ENCODE assay signal across 8 cellular contexts in genomic region chr16:528111-529011, GRCh38. TPM values are rescaled to one million over a fixed set of nuclear protein-coding genes. Genes with fewer than 3 reads are reported as not detected.
DNase-seq lines count a peak whose midpoint lies in the region; ATAC-seq, FAIRE-seq and TF ChIP-seq lines count a peak whose summit lies in the region.

No MANE protein-coding gene starts in this region.

- DNase-seq in GM06990 (ENCODE audit: extremely low read depth, insufficient read length) (peak; percentile 50), keratinocyte (ENCODE audit: low read depth, low spot score) (no peak), COLO829 (ENCODE audit: low spot score) (no peak)
- DNase-seq in stimulated activated CD4-positive, alpha-beta T cell treated with anti-CD3 and anti-CD28 coated beads, Interleukin-2, amount 100 ng/mL, for 48 hours = peak; percentile 25 to 35

- H4K20me1 ChIP-seq in keratinocyte (ENCODE audit: control insufficient read depth, extremely low read depth, insufficient read depth, low read length) = peaks cover 27% of the 10 kb centered on the region

- H3K4me3 ChIP-seq in GM06990 (replicated peaks; ENCODE audit: low read depth, low read length) (peak overlapping the region; percentile 85), keratinocyte (ENCODE audit: control insufficient read depth in 2 of 3, extremely low read depth in 1 of 3, insufficient read depth in 2 of 3, low read depth in 1 of 3, low read length in 3 of 3) (peak overlapping the region; percentile 87 to 95 (median 90))

- ATAC-seq in HG02678 (IDR thresholded peaks at IDR 0.05; ENCODE audit: unreplicated experiment) (peak; percentile 5), HG02938 (IDR thresholded peaks at IDR 0.05; ENCODE audit: unreplicated experiment) (no peak)

- H3K4me1 ChIP-seq in keratinocyte (ENCODE audit: control insufficient read depth, extremely low read depth, insufficient read depth, low read length) = peaks cover 29% of the 10 kb centered on the region

- dilution Hi-C loops in keratinocyte (cut with MboI; ENCODE audit: extremely low pct_ligation_motif_present, low sequenced_read_pairs) = no loop called here

- H3K9me3 ChIP-seq in keratinocyte (ENCODE audit: control insufficient read depth, low read depth, low read length) = no peaks in the 10 kb centered on the region

- no peak for TF ChIP-seq CTCF in GM06990 (IDR thresholded peaks at IDR 0.05; ENCODE audit: insufficient read depth, low read length, poor library complexity, severe bottlenecking)
- TF ChIP-seq CTCF in keratinocyte (optimal IDR thresholded peaks at IDR 0.05 in 1 of 3, IDR thresholded peaks at IDR 0.05 in 1 of 3, conservative IDR thresholded peaks at IDR 0.05 in 1 of 3; ENCODE audit: extremely low read depth in 1 of 3, insufficient read depth in 2 of 3, low read length in 3 of 3) = no peak

- FAIRE-seq in keratinocyte (lab: Jason Lieb, UNC) = peak; percentile 73

- peaks cover 74% of the 10 kb centered on the region for H3K79me2 ChIP-seq in keratinocyte (ENCODE audit: control insufficient read depth, insufficient read depth, low read length)

- 0 to 2% (median 2%) methylated on average over 38 to 55 of the region's 55 CpGs for WGBS in adipose tissue, 3 donors

- H3K27me3 ChIP-seq in GM06990 (replicated peaks; ENCODE audit: control insufficient read depth, insufficient read depth, low read length) = no peaks in the 10 kb centered on the region
- H3K27me3 ChIP-seq in keratinocyte (ENCODE audit: control insufficient read depth, extremely low read depth, insufficient read depth, low read length) = no peaks in the 10 kb centered on the region

- peak overlapping the region; percentile 89 for H3K9ac ChIP-seq in keratinocyte (ENCODE audit: control insufficient read depth, extremely low read depth, insufficient read depth, low read length)

- H3K9me1 ChIP-seq in keratinocyte (ENCODE audit: control insufficient read depth, extremely low read depth, insufficient read depth, low read length) = peaks cover 4% of the 10 kb centered on the region

- peak overlapping the region; percentile 7 for H3K27ac ChIP-seq in adipose tissue (ENCODE audit: low read depth, low read length)
- peak overlapping the region; percentile 83 for H3K27ac ChIP-seq in keratinocyte (ENCODE audit: control insufficient read depth, insufficient read depth, low read length)

- no peak overlapping the region for H2AFZ ChIP-seq in keratinocyte (ENCODE audit: control insufficient read depth, low read length)

- H3K36me3 ChIP-seq in GM06990 (ENCODE audit: control insufficient read depth, insufficient read depth, low read length) = peaks cover 3% of the 10 kb centered on the region
- H3K36me3 ChIP-seq in keratinocyte (ENCODE audit: control insufficient read depth in 2 of 2, extremely low read depth in 1 of 2, insufficient read depth in 2 of 2, low read length in 2 of 2) = peaks cover 0 to 8% of the 10 kb centered on the region in 2 experiments

- peak overlapping the region; percentile 91 for H3K4me2 ChIP-seq in keratinocyte (ENCODE audit: control insufficient read depth, extremely low read depth, insufficient read depth, low read depth, low read length)

TF ChIP-seq in PFSK-1, 5 proteins besides CTCF, POLR2A, EP300 and RAD21:
- TF ChIP-seq FOXP2 (optimal IDR thresholded peaks at IDR 0.05; ENCODE audit: borderline replicate concordance, extremely low read depth, extremely low read length, insufficient read depth) = no peak
- TF ChIP-seq, protein P1, sequence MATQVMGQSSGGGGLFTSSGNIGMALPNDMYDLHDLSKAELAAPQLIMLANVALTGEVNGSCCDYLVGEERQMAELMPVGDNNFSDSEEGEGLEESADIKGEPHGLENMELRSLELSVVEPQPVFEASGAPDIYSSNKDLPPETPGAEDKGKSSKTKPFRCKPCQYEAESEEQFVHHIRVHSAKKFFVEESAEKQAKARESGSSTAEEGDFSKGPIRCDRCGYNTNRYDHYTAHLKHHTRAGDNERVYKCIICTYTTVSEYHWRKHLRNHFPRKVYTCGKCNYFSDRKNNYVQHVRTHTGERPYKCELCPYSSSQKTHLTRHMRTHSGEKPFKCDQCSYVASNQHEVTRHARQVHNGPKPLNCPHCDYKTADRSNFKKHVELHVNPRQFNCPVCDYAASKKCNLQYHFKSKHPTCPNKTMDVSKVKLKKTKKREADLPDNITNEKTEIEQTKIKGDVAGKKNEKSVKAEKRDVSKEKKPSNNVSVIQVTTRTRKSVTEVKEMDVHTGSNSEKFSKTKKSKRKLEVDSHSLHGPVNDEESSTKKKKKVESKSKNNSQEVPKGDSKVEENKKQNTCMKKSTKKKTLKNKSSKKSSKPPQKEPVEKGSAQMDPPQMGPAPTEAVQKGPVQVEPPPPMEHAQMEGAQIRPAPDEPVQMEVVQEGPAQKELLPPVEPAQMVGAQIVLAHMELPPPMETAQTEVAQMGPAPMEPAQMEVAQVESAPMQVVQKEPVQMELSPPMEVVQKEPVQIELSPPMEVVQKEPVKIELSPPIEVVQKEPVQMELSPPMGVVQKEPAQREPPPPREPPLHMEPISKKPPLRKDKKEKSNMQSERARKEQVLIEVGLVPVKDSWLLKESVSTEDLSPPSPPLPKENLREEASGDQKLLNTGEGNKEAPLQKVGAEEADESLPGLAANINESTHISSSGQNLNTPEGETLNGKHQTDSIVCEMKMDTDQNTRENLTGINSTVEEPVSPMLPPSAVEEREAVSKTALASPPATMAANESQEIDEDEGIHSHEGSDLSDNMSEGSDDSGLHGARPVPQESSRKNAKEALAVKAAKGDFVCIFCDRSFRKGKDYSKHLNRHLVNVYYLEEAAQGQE (IDR thresholded peaks at IDR 0.05; ENCODE audit: insufficient read depth in 1 of 2, low read depth in 2 of 2, low read length in 2 of 2) = 0 out of 4 replicates have a peak, but pooled peaks of 1 of the 2 experiments have one; percentile 7
- TF ChIP-seq TAF1 (IDR thresholded peaks at IDR 0.05; ENCODE audit: borderline replicate concordance, insufficient read depth, low read length) = 0 out of 2 replicates have a peak, but pooled peaks have one; percentile 50
- TF ChIP-seq POLR2AphosphoS5 (IDR thresholded peaks at IDR 0.05; ENCODE audit: low read depth, low read length) = no peak
- peak; percentile 67; the same call in 1 of the 2 replicates for TF ChIP-seq SIN3A (IDR thresholded peaks at IDR 0.05; ENCODE audit: borderline replicate concordance, insufficient read depth, low read length)

RNA-seq across cellular contexts. Expression of gene CAPN15, which starts 0.8 kb away (rescaled TPM):
- 125 TPM for polyA plus RNA-seq in PFSK-1 (2012; ENCODE audit: insufficient read length, low read depth)
- polyA plus RNA-seq in adipose tissue = 10 to 100 TPM; 20.4 to 31.4 (median 30.6) TPM
- polyA plus RNA-seq in keratinocyte = 7.9 to 15.1 TPM (median 10.7 TPM) in 3 replicates
- 1.9 TPM for polyA plus RNA-seq in keratinocyte (2011; ENCODE audit: low read depth)
- 4.6 and 13.9 TPM in 2 replicates for polyA plus RNA-seq in keratinocyte (2011; cell fraction: cytosol; rRNA removed)
- 22.8 and 35.0 TPM in 2 replicates for polyA plus RNA-seq in keratinocyte (2011; cell fraction: nucleus; rRNA removed)
- 11.5 and 25.5 TPM in 2 replicates for polyA plus RNA-seq in keratinocyte (2012; ENCODE audit: low replicate concordance)
- polyA minus RNA-seq in keratinocyte = 12.1 to 20.5 TPM (median 13.6 TPM) in 3 replicates
- 116 TPM for polyA minus RNA-seq in keratinocyte (2011; cell fraction: cytosol; rRNA and poly(A)+ RNA removed)
- 25.5 and 35.6 TPM in 2 replicates for polyA minus RNA-seq in keratinocyte (2011; cell fraction: nucleus; rRNA and poly(A)+ RNA removed)

RNA-seq across cellular contexts. Expression of gene PRR35, which starts 31.8 kb away (rescaled TPM):
- not detected for polyA plus RNA-seq in PFSK-1 (2012; ENCODE audit: insufficient read length, low read depth)
- polyA plus RNA-seq in adipose tissue (under 1 TPM in 1 of 3 donors, not detected in 2; 0.20 TPM), keratinocyte (not detected in 3 replicates)
- polyA plus RNA-seq in keratinocyte (2011; ENCODE audit: low read depth) = not detected
- polyA plus RNA-seq in keratinocyte (2011; cell fraction: cytosol; rRNA removed) = not detected in 2 replicates
- not detected in 2 replicates for polyA plus RNA-seq in keratinocyte (2011; cell fraction: nucleus; rRNA removed)
- polyA plus RNA-seq in keratinocyte (2012; ENCODE audit: low replicate concordance) = not detected in 2 replicates
- polyA minus RNA-seq in keratinocyte = not detected in 3 replicates
- polyA minus RNA-seq in keratinocyte (2011; cell fraction: cytosol; rRNA and poly(A)+ RNA removed) = not detected
- polyA minus RNA-seq in keratinocyte (2011; cell fraction: nucleus; rRNA and poly(A)+ RNA removed) = not detected in 2 replicates

RNA-seq across cellular contexts. Expression of gene NHLRC4, which starts 38.4 kb away (rescaled TPM):
- polyA plus RNA-seq in PFSK-1 (2012; ENCODE audit: insufficient read length, low read depth) = 0.51 TPM
- polyA plus RNA-seq in adipose tissue (1 to 10 TPM in 1 of 3 donors, under 1 TPM in 2; 0.22 to 1.3 (median 0.61) TPM), keratinocyte (0.09 to 0.22 TPM (median 0.10 TPM) in 3 replicates)
- not detected for polyA plus RNA-seq in keratinocyte (2011; ENCODE audit: low read depth)
- 0.09 TPM in 1 of 2 replicates, not detected in the other for polyA plus RNA-seq in keratinocyte (2011; cell fraction: cytosol; rRNA removed)
- polyA plus RNA-seq in keratinocyte (2011; cell fraction: nucleus; rRNA removed) = 0.11 and 0.24 TPM in 2 replicates
- 0.23 TPM in 1 of 2 replicates, not detected in the other for polyA plus RNA-seq in keratinocyte (2012; ENCODE audit: low replicate concordance)
- not detected in 3 replicates for polyA minus RNA-seq in keratinocyte
- polyA minus RNA-seq in keratinocyte (2011; cell fraction: cytosol; rRNA and poly(A)+ RNA removed) = not detected
- polyA minus RNA-seq in keratinocyte (2011; cell fraction: nucleus; rRNA and poly(A)+ RNA removed) = not detected in 2 replicates

RNA-seq across cellular contexts. Expression of gene PIGQ, which starts 41.4 kb away (rescaled TPM):
- 30.7 TPM for polyA plus RNA-seq in PFSK-1 (2012; ENCODE audit: insufficient read length, low read depth)
- 10 to 100 TPM; 36.6 to 47.7 (median 37.6) TPM for polyA plus RNA-seq in adipose tissue
- 11.2 to 23.3 TPM (median 16.7 TPM) in 3 replicates for polyA plus RNA-seq in keratinocyte
- polyA plus RNA-seq in keratinocyte (2011; ENCODE audit: low read depth) = 4.4 TPM
- polyA plus RNA-seq in keratinocyte (2011; cell fraction: cytosol; rRNA removed) = 10.5 and 25.0 TPM in 2 replicates
- polyA plus RNA-seq in keratinocyte (2011; cell fraction: nucleus; rRNA removed) = 44.0 and 62.4 TPM in 2 replicates
- 13.6 and 22.4 TPM in 2 replicates for polyA plus RNA-seq in keratinocyte (2012; ENCODE audit: low replicate concordance)
- polyA minus RNA-seq in keratinocyte = 29.9 to 52.5 TPM (median 36.1 TPM) in 3 replicates
- polyA minus RNA-seq in keratinocyte (2011; cell fraction: cytosol; rRNA and poly(A)+ RNA removed) = 43.9 TPM
- polyA minus RNA-seq in keratinocyte (2011; cell fraction: nucleus; rRNA and poly(A)+ RNA removed) = 21.2 and 23.7 TPM in 2 replicates

Comparison
In these comparisons a context has a peak if more than half of its experiments do, and no peak if none do; other contexts are left out.
1. DNase-seq: peak in GM06990 (single experiment) and stimulated activated CD4-positive, alpha-beta T cell treated with anti-CD3 and anti-CD28 coated beads, Interleukin-2, amount 100 ng/mL, for 48 hours (2 of 2); none in keratinocyte (single experiment) and COLO829 (single experiment).